12 cellular contexts compared by ENCODE assay signal in genomic region chr11:44120169-44120568, GRCh38. TPM values are rescaled to one million over a fixed set of nuclear protein-coding genes. Genes with fewer than 3 reads are reported as not detected.
DNase-seq lines count a peak whose midpoint lies in the region; ATAC-seq and TF ChIP-seq lines count a peak whose summit lies in the region.
"Had no signal": no experiment of that assay in that cellular context is flagged by ENCODE, and none has a peak within 500 bp of the region (broad histone marks: within the 10 kb centered on the region; RNA-seq: fewer than 3 reads in every experiment).

No MANE protein-coding gene starts in this region.

- ATAC-seq in RWPE2 (ENCODE audit: low read depth) (0 out of 3 replicates have a peak, but pooled peaks have one; percentile 45), HG02981 (IDR thresholded peaks at IDR 0.05; ENCODE audit: unreplicated experiment) (no peak)
- ATAC-seq: activated naive CD4-positive, alpha-beta T cell treated with anti-CD3 and anti-CD28 coated beads, Interleukin-2, amount 50 U/mL, for 72 hours had no signal

- H3K27me3 Mint-ChIP-seq in progenitor cell of endocrine pancreas (no peaks in the 10 kb centered on the region), CD14-positive monocyte (ENCODE audit: low read depth in 3 of 3) (no peaks in the 10 kb centered on the region)

- no peaks in the 10 kb centered on the region for H3K4me1 ChIP-seq in RWPE2 (ENCODE audit: insufficient read depth, poor library complexity, severe bottlenecking)

- H3K36me3 ChIP-seq in RWPE2 (ENCODE audit: low read depth) = peaks cover 67% of the 10 kb centered on the region

- H3K27ac Mint-ChIP-seq in progenitor cell of endocrine pancreas = no peak overlapping the region
- no peak overlapping the region for H3K27ac Mint-ChIP-seq in CD14-positive monocyte

- intact Hi-C loops in CD14-positive monocyte (cut with micrococcal nuclease) = no loop called here

- H3K9me3 Mint-ChIP-seq in progenitor cell of endocrine pancreas (ENCODE audit: low read depth) (no peaks in the 10 kb centered on the region), CD14-positive monocyte (no peaks in the 10 kb centered on the region)
- H3K9me3 Mint-ChIP-seq: activated naive CD4-positive, alpha-beta T cell treated with anti-CD3 and anti-CD28 coated beads, Interleukin-2, amount 50 U/mL, for 72 hours had no signal

- H3K9me3 ChIP-seq in RWPE2 (ENCODE audit: severe bottlenecking) = no peaks in the 10 kb centered on the region
- H3K9me3 ChIP-seq: MG63, stomach had no signal

- no peaks in the 10 kb centered on the region for H3K27me3 ChIP-seq in RWPE2 (ENCODE audit: insufficient read depth, poor library complexity, severe bottlenecking)
- H3K27me3 ChIP-seq: MG63, stomach had no signal

- H3K4me1 Mint-ChIP-seq in progenitor cell of endocrine pancreas (ENCODE audit: low read depth) (no peaks in the 10 kb centered on the region), CD14-positive monocyte (peaks cover 18% of the 10 kb centered on the region)

- peaks cover 11% of the 10 kb centered on the region for H3K36me3 Mint-ChIP-seq in progenitor cell of endocrine pancreas (ENCODE audit: insufficient read depth)
- H3K36me3 Mint-ChIP-seq in CD14-positive monocyte = peaks cover 52 to 58% of the 10 kb centered on the region in 2 donors

- no peak overlapping the region for H3K4me3 Mint-ChIP-seq in progenitor cell of endocrine pancreas (ENCODE audit: low read depth)
- H3K4me3 Mint-ChIP-seq in CD14-positive monocyte = no peak overlapping the region

- no peak overlapping the region for H3K27ac ChIP-seq in RWPE2 (ENCODE audit: poor library complexity, severe bottlenecking)
- H3K27ac ChIP-seq: stomach had no signal

- peak; percentile 31 for TF ChIP-seq CTCF in GM12873 (IDR thresholded peaks at IDR 0.05; ENCODE audit: insufficient read depth, low read depth, low read length, missing control alignments)
- peak; percentile 55 for TF ChIP-seq CTCF in RWPE2 (IDR thresholded peaks at IDR 0.05; ENCODE audit: poor library complexity, severe bottlenecking)
- TF ChIP-seq CTCF in fibroblast of pulmonary artery (IDR thresholded peaks at IDR 0.05; ENCODE audit: low read length, missing control alignments) = peak; percentile 41
- TF ChIP-seq CTCF in progenitor cell of endocrine pancreas (IDR thresholded peaks at IDR 0.05; ENCODE audit: unreplicated experiment) = peak; percentile 42
- no peak for TF ChIP-seq CTCF in CD14-positive monocyte (IDR thresholded peaks at IDR 0.05)

- H3K4me3 ChIP-seq in RWPE2 (ENCODE audit: severe bottlenecking) (no peak overlapping the region), fibroblast of pulmonary artery (replicated peaks; ENCODE audit: low read depth, low read length) (no peak overlapping the region)
- H3K4me3 ChIP-seq: MG63, stomach had no signal

- DNase-seq in RWPE2 (ENCODE audit: low spot score) = no peak
- DNase-seq in fibroblast of pulmonary artery (ENCODE audit: low read depth) = no peak
- DNase-seq in progenitor cell of endocrine pancreas (ENCODE audit: low spot score, unreplicated experiment) = no peak
- DNase-seq in COR-L47 (lab: John Stamatoyannopoulos, UW) = no peak
- DNase-seq in RPMI8226 = no peak
- DNase-seq in CD14-positive monocyte (ENCODE audit: low spot score) = no peak
- DNase-seq: MG63, NCI-H774, stomach had no signal

RNA-seq across cellular contexts. Expression of gene EXT2, which starts 24.7 kb away (rescaled TPM):
- 73.9 and 76.3 TPM in 2 replicates for total RNA-seq in progenitor cell of endocrine pancreas
- polyA plus RNA-seq in CD14-positive monocyte = 10 to 100 TPM; 34.2 to 41.1 TPM

RNA-seq across cellular contexts. Expression of gene ACCS, which starts 54.1 kb away (rescaled TPM):
- 30.5 and 33.5 TPM in 2 replicates for total RNA-seq in progenitor cell of endocrine pancreas
- 1 to 10 TPM; 1.3 to 1.7 TPM for polyA plus RNA-seq in CD14-positive monocyte
